In genomic region chr3:177338697-177339219, GRCh38 we compare ENCODE assay signal across 1 cellular context.
TF ChIP-seq lines count a peak whose summit lies in the region.

No MANE protein-coding gene starts in this region.

TF ChIP-seq in HepG2, 621 proteins besides CTCF, POLR2A, EP300 and RAD21 (continued from another document):
- TF ChIP-seq ZBTB34 (CRISPR knock-in tag; IDR thresholded peaks at IDR 0.05) (no peak), BRF2 (CRISPR knock-in tag; IDR thresholded peaks at IDR 0.05) (no peak), SAFB2 (CRISPR knock-in tag; IDR thresholded peaks at IDR 0.05; ENCODE audit: borderline replicate concordance, low read depth) (no peak), ZBTB21 (CRISPR knock-in tag; IDR thresholded peaks at IDR 0.05) (no peak; the same call in 1 of the 2 replicates), ZSCAN5A (CRISPR knock-in tag; IDR thresholded peaks at IDR 0.05; ENCODE audit: borderline replicate concordance) (no peak), POGK (CRISPR knock-in tag; conservative IDR thresholded peaks at IDR 0.05) (0 out of 2 replicates have a peak, but pooled peaks have one; percentile 67), ZNF230 (CRISPR knock-in tag; IDR thresholded peaks at IDR 0.05) (no peak), ZNF12 (CRISPR knock-in tag; IDR thresholded peaks at IDR 0.05) (peak; percentile 25; the same call in 1 of the 2 replicates), MXD1 (CRISPR knock-in tag; IDR thresholded peaks at IDR 0.05) (no peak), DR1 (CRISPR knock-in tag; IDR thresholded peaks at IDR 0.05) (no peak), CREM (IDR thresholded peaks at IDR 0.05) (peak; percentile 65), CREM (CRISPR knock-in tag; IDR thresholded peaks at IDR 0.05) (no peak)
